Comparison of ENCODE assay signal across 8 cellular contexts in the genomic region with DNA sequence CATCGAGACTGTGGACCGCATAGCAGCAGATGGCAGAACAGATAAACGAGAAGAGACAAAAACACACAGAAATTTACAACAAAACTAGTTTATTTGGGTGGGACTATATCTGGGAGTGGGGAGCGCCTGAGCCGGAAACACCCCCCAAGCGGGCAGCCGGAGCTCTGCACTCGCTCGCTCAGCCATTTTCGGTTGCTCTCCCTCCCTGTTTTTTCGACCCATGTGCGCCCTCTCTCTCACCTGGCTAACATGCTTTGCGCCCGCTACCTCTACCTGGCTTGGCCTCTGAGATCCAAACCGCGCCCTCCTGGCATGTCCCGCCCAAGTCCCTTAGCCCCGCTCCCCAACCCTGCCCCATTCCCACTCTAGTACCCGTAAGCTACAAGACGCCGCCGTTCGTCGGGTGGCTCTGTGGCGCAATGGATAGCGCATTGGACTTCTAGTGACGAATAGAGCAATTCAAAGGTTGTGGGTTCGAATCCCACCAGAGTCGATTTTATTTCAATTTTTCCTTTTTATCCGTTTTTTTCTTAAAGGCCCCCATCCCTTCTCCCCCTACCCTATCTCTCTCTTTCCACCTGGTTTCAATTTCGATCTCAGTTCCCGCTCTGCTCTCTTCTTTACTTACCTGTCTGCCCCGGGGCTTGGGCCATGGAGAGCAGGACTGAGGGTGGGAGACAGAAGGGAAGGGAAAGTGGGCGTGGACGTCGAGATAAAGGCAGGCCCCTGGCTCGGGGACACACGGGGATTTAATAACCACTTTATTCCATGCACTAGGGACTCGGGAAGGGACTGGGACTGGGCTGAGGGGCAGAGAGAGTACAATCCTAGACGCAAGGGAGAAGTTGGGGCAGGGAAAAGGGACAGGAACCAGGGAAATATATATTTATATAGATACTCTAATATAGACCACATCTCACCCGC. TPM values are rescaled to one million over a fixed set of nuclear protein-coding genes. Genes with fewer than 3 reads are reported as not detected.
DNase-seq lines count a peak whose midpoint lies in the region; ATAC-seq and TF ChIP-seq lines count a peak whose summit lies in the region.

No MANE protein-coding gene starts in this region.

- DNase-seq in EL (peak; percentile 85), LNCaP clone FGC (ENCODE audit: low read depth) (peak; percentile 87), SW480 (ENCODE audit: low spot score) (peak; percentile 95), amygdala (lab: John Stamatoyannopoulos, UW) (peak in 37 of 56 donors; percentile 15 to 81 (median 57)), hypothalamus (lab: John Stamatoyannopoulos, UW) (peak in 34 of 51 donors; percentile 21 to 82 (median 44)), sciatic nerve (ENCODE audit: low spot score) (peak; percentile 76)

- peak overlapping the region; percentile 58 for H3K4me3 ChIP-seq in LNCaP clone FGC (ENCODE audit: low read depth, low read length)

- intact Hi-C loops in sciatic nerve (cut with DNase I): loop anchor here (5.0 kb wide), 1 partner anchor 62 kb away; no protein-coding TSS in a partner anchor

- ATAC-seq in sciatic nerve (no peak), GM21423 (IDR thresholded peaks at IDR 0.05; ENCODE audit: unreplicated experiment) (no peak), GM21717 (IDR thresholded peaks at IDR 0.05; ENCODE audit: unreplicated experiment) (no peak)

- TF ChIP-seq CTCF in LNCaP clone FGC (IDR thresholded peaks at IDR 0.05; ENCODE audit: control insufficient read depth, extremely low read depth, insufficient read depth): peak; percentile 17; the same call in 1 of the 2 replicates

RNA-seq across cellular contexts. Expression of a gene that starts 2.5 kb away (rescaled TPM):
- not detected for total RNA-seq in sciatic nerve

RNA-seq across cellular contexts. Expression of a gene that starts 3.1 kb away (rescaled TPM):
- 1.1 TPM for total RNA-seq in sciatic nerve

RNA-seq across cellular contexts. Expression of a gene that starts 31.4 kb away (rescaled TPM):
- total RNA-seq in sciatic nerve: 182 TPM

RNA-seq across cellular contexts. Expression of a gene that starts 33.3 kb away (rescaled TPM):
- not detected for total RNA-seq in sciatic nerve

RNA-seq across cellular contexts. Expression of a gene that starts 42.0 kb away (rescaled TPM):
- total RNA-seq in sciatic nerve: 108 TPM

Comparison
In these comparisons a context has a peak if more than half of its experiments do, and no peak if none do; other contexts are left out.
1. DNase-seq: peak in every context shown above with its lines; median percentile 95 in SW480; 87 in LNCaP clone FGC; 85 in EL; 76 in sciatic nerve; 57 in amygdala; 44 in hypothalamus.